ENCODE assay signal across 34 cellular contexts in genomic region chr16:56636616-56637413, GRCh38. TPM values are rescaled to one million over a fixed set of nuclear protein-coding genes. Genes with fewer than 3 reads are reported as not detected.
"Had no signal": no experiment of that assay in that cellular context is flagged by ENCODE, and none has a peak within 500 bp of the region (broad histone marks: within the 10 kb centered on the region; RNA-seq: fewer than 3 reads in every experiment).

No MANE protein-coding gene starts in this region.

- H3K36me3 Mint-ChIP-seq: brain, immature natural killer cell had no signal

- H3K27ac ChIP-seq: cardiac muscle cell, colonic mucosa, testis, transverse colon, WERI-Rb-1 had no signal

- ATAC-seq: activated CD4-positive, CD25-positive, alpha-beta regulatory T cell treated with anti-CD3 and anti-CD28 coated beads, Interleukin-2, amount 50 U/mL, for 24 hours; gastrocnemius medialis; left colon; right cardiac atrium; stimulated activated naive CD8-positive, alpha-beta T cell treated with anti-CD3 and anti-CD28 coated beads, Interleukin-15, Interleukin-2, amounts not matched to agents 100 U/mL and 50 U/mL, for 24 hours had no signal

- H3K36me3 ChIP-seq: cardiac muscle cell, colonic mucosa, gastrocnemius medialis, transverse colon, WERI-Rb-1 had no signal

- H3K9me3 Mint-ChIP-seq: activated naive CD4-positive, alpha-beta T cell treated with anti-CD3 and anti-CD28 coated beads for 36 hours; immature natural killer cell; naive thymus-derived CD8-positive, alpha-beta T cell; neural crest cell had no signal

- H3K27ac Mint-ChIP-seq: activated naive CD4-positive, alpha-beta T cell treated with anti-CD3 and anti-CD28 coated beads for 36 hours; brain; immature natural killer cell; naive thymus-derived CD8-positive, alpha-beta T cell; T-helper 17 cell had no signal

- H3K4me1 ChIP-seq: colonic mucosa had no signal

- H3K4me3 ChIP-seq: cardiac muscle cell, colonic mucosa, testis had no signal

- H3K27me3 ChIP-seq: testis had no signal

- DNase-seq: activated CD4-positive, alpha-beta T cell treated with anti-CD3 and anti-CD28 coated beads for 48 hours; activated CD4-positive, alpha-beta T cell treated with anti-CD3 and anti-CD28 coated beads, Interleukin-2, amount 50 U/mL, for 48 hours; activated CD8-positive, alpha-beta memory T cell treated with anti-CD3 and anti-CD28 coated beads for 24 hours; activated effector memory CD4-positive, alpha-beta T cell treated with anti-CD3 and anti-CD28 coated beads, Interleukin-2, amount 50 U/mL, for 16 hours; activated naive CD4-positive, alpha-beta T cell treated with anti-CD3 and anti-CD28 coated beads for 36 hours; anterior cingulate cortex; cerebellar nuclear complex; colonic mucosa; effector CD8-positive, alpha-beta T cell; gastrocnemius medialis; hippocampal formation; immature natural killer cell; kidney; left colon; naive thymus-derived CD8-positive, alpha-beta T cell; occipital lobe; posterior cingulate gyrus; stimulated activated CD4-positive, alpha-beta T cell treated with anti-CD3 and anti-CD28 coated beads, Interleukin-2, amount 100 ng/mL, for 48 hours; stimulated activated naive CD8-positive, alpha-beta T cell treated with anti-CD3 and anti-CD28 coated beads, Interleukin-15, Interleukin-2, amounts not matched to agents 100 U/mL and 50 U/mL, for 24 hours; T-helper 17 cell; T1000; testis; transverse colon; WERI-Rb-1 had no signal

- FAIRE-seq: endometrium, kidney had no signal

- H3K9me3 ChIP-seq: colonic mucosa, gastrocnemius medialis, testis, transverse colon had no signal

RNA-seq across cellular contexts. Expression of gene MT1A, which starts 1.7 kb away (rescaled TPM):
- total RNA-seq: activated naive CD4-positive, alpha-beta T cell treated with anti-CD3 and anti-CD28 coated beads for 36 hours; cardiac muscle cell; naive thymus-derived CD8-positive, alpha-beta T cell; neural crest cell; occipital lobe; T-helper 17 cell; urinary bladder had no signal
- polyA plus RNA-seq: cardiac muscle cell; immature natural killer cell; naive thymus-derived CD8-positive, alpha-beta T cell had no signal

RNA-seq across cellular contexts. Expression of gene MT1M, which starts 4.4 kb away (rescaled TPM):
- total RNA-seq: activated naive CD4-positive, alpha-beta T cell treated with anti-CD3 and anti-CD28 coated beads for 36 hours; cardiac muscle cell; naive thymus-derived CD8-positive, alpha-beta T cell; neural crest cell; T-helper 17 cell had no signal
- polyA plus RNA-seq: cardiac muscle cell; immature natural killer cell; naive thymus-derived CD8-positive, alpha-beta T cell had no signal

RNA-seq across cellular contexts. Expression of gene MT1B, which starts 14.9 kb away (rescaled TPM):
- total RNA-seq: activated naive CD4-positive, alpha-beta T cell treated with anti-CD3 and anti-CD28 coated beads for 36 hours; cardiac muscle cell; colonic mucosa; dermis microvascular lymphatic vessel endothelial cell; epithelial cell of proximal tubule; gastrocnemius medialis; kidney; left colon; lower leg skin; naive thymus-derived CD8-positive, alpha-beta T cell; neural crest cell; occipital lobe; right cardiac atrium; T-helper 17 cell; testis; transverse colon; urinary bladder had no signal
- polyA plus RNA-seq: cardiac muscle cell; immature natural killer cell; naive thymus-derived CD8-positive, alpha-beta T cell; right cardiac atrium; urinary bladder had no signal

RNA-seq across cellular contexts. Expression of gene MT1F, which starts 20.9 kb away (rescaled TPM):
- total RNA-seq: cardiac muscle cell had no signal
- polyA plus RNA-seq: cardiac muscle cell had no signal
